ENCODE assay signal across 1 cellular context in the genomic region with DNA sequence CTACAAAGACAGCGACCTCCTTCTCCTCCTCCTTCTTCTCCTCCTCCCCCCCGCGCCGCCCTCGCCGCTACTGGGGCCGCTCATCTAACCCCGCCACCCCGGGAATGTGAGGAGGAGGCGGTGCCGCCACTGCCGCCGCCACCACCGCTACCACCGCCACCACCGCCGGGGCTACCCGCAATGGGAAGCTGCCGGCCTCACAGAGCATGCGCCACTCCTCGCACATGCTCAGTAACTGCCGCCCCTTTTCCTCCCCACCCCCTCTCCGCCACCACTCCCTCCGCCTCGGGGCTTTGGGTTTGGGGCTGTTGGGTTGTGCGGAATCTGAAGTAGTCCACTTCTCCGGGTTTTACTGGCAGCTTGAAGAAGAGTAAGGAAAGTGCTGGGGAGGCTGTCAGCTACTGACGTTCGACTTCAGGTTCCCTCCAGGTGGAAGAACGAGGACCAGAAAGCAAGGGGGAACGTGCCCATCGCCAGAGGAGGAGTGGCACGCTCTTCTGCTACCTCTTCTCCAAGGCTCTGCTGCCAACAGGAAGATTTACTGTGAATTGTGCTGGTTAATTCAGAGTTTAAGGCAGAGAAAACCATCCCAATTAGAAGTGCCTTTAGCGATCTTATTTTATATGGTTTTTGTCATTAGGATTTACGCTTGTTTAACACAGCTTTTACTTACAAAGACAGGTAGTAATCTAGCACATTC.
A peak's percentile ranks its signal among the peaks of the same experiment; 100 is the strongest.
TF ChIP-seq lines count a peak whose summit lies in the region.

A gene with protein sequence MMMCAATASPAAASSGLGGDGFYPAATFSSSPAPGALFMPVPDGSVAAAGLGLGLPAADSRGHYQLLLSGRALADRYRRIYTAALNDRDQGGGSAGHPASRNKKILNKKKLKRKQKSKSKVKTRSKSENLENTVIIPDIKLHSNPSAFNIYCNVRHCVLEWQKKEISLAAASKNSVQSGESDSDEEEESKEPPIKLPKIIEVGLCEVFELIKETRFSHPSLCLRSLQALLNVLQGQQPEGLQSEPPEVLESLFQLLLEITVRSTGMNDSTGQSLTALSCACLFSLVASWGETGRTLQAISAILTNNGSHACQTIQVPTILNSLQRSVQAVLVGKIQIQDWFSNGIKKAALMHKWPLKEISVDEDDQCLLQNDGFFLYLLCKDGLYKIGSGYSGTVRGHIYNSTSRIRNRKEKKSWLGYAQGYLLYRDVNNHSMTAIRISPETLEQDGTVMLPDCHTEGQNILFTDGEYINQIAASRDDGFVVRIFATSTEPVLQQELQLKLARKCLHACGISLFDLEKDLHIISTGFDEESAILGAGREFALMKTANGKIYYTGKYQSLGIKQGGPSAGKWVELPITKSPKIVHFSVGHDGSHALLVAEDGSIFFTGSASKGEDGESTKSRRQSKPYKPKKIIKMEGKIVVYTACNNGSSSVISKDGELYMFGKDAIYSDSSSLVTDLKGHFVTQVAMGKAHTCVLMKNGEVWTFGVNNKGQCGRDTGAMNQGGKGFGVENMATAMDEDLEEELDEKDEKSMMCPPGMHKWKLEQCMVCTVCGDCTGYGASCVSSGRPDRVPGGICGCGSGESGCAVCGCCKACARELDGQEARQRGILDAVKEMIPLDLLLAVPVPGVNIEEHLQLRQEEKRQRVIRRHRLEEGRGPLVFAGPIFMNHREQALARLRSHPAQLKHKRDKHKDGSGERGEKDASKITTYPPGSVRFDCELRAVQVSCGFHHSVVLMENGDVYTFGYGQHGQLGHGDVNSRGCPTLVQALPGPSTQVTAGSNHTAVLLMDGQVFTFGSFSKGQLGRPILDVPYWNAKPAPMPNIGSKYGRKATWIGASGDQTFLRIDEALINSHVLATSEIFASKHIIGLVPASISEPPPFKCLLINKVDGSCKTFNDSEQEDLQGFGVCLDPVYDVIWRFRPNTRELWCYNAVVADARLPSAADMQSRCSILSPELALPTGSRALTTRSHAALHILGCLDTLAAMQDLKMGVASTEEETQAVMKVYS (N-terminal part only) (minus strand): TSS at position 190 of the 700 bp plus-strand sequence. CDS start 319 bp downstream, outside the sequence.

TF ChIP-seq in HepG2, 621 proteins besides CTCF, POLR2A, EP300 and RAD21 (continued from another document and continues in another):
- no peak for TF ChIP-seq REXO4 (CRISPR knock-in tag; IDR thresholded peaks at IDR 0.05; ENCODE audit: borderline replicate concordance)
- peak; percentile 16; the same call in 1 of the 2 replicates for TF ChIP-seq MAFF (IDR thresholded peaks at IDR 0.05; ENCODE audit: low read depth, low read length)
- no peak for TF ChIP-seq ZFYVE20 (CRISPR knock-in tag; IDR thresholded peaks at IDR 0.05; ENCODE audit: borderline replicate concordance, low read depth)
- peak; percentile 74 for TF ChIP-seq HNRNPK (IDR thresholded peaks at IDR 0.05; ENCODE audit: low read depth, low read length, poor library complexity, severe bottlenecking)
- no peak for TF ChIP-seq ZNF138 (CRISPR knock-in tag; IDR thresholded peaks at IDR 0.05; ENCODE audit: low read depth)
- TF ChIP-seq ZNF619 (CRISPR knock-in tag; IDR thresholded peaks at IDR 0.05): peak; percentile 59; the same call in 1 of the 2 replicates
- no peak for TF ChIP-seq FOSL1 (CRISPR knock-in tag; IDR thresholded peaks at IDR 0.05; ENCODE audit: borderline replicate concordance)
- TF ChIP-seq, protein P1, sequence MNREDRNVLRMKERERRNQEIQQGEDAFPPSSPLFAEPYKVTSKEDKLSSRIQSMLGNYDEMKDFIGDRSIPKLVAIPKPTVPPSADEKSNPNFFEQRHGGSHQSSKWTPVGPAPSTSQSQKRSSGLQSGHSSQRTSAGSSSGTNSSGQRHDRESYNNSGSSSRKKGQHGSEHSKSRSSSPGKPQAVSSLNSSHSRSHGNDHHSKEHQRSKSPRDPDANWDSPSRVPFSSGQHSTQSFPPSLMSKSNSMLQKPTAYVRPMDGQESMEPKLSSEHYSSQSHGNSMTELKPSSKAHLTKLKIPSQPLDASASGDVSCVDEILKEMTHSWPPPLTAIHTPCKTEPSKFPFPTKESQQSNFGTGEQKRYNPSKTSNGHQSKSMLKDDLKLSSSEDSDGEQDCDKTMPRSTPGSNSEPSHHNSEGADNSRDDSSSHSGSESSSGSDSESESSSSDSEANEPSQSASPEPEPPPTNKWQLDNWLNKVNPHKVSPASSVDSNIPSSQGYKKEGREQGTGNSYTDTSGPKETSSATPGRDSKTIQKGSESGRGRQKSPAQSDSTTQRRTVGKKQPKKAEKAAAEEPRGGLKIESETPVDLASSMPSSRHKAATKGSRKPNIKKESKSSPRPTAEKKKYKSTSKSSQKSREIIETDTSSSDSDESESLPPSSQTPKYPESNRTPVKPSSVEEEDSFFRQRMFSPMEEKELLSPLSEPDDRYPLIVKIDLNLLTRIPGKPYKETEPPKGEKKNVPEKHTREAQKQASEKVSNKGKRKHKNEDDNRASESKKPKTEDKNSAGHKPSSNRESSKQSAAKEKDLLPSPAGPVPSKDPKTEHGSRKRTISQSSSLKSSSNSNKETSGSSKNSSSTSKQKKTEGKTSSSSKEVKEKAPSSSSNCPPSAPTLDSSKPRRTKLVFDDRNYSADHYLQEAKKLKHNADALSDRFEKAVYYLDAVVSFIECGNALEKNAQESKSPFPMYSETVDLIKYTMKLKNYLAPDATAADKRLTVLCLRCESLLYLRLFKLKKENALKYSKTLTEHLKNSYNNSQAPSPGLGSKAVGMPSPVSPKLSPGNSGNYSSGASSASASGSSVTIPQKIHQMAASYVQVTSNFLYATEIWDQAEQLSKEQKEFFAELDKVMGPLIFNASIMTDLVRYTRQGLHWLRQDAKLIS (CRISPR knock-in tag; IDR thresholded peaks at IDR 0.05): no peak
- TF ChIP-seq RCOR2 (CRISPR knock-in tag; IDR thresholded peaks at IDR 0.05): 0 out of 2 replicates have a peak, but pooled peaks have one; percentile 67
- no peak for TF ChIP-seq ARNT (IDR thresholded peaks at IDR 0.05)
- TF ChIP-seq, protein P2, sequence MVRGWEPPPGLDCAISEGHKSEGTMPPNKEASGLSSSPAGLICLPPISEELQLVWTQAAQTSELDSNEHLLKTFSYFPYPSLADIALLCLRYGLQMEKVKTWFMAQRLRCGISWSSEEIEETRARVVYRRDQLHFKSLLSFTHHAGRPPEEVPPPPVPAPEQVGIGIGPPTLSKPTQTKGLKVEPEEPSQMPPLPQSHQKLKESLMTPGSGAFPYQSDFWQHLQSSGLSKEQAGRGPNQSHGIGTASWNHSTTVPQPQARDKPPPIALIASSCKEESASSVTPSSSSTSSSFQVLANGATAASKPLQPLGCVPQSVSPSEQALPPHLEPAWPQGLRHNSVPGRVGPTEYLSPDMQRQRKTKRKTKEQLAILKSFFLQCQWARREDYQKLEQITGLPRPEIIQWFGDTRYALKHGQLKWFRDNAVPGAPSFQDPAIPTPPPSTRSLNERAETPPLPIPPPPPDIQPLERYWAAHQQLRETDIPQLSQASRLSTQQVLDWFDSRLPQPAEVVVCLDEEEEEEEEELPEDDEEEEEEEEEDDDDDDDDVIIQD (CRISPR knock-in tag; IDR thresholded peaks at IDR 0.05; ENCODE audit: low read depth): peak; percentile 86
- 0 out of 2 replicates have a peak, but pooled peaks have one; percentile 22 for TF ChIP-seq GFI1 (CRISPR knock-in tag; IDR thresholded peaks at IDR 0.05; ENCODE audit: borderline replicate concordance)
- no peak for TF ChIP-seq ZNF773 (CRISPR knock-in tag; IDR thresholded peaks at IDR 0.05; ENCODE audit: borderline replicate concordance)
- TF ChIP-seq NFYB (CRISPR knock-in tag; IDR thresholded peaks at IDR 0.05): peak; percentile 33
- TF ChIP-seq, protein P3, sequence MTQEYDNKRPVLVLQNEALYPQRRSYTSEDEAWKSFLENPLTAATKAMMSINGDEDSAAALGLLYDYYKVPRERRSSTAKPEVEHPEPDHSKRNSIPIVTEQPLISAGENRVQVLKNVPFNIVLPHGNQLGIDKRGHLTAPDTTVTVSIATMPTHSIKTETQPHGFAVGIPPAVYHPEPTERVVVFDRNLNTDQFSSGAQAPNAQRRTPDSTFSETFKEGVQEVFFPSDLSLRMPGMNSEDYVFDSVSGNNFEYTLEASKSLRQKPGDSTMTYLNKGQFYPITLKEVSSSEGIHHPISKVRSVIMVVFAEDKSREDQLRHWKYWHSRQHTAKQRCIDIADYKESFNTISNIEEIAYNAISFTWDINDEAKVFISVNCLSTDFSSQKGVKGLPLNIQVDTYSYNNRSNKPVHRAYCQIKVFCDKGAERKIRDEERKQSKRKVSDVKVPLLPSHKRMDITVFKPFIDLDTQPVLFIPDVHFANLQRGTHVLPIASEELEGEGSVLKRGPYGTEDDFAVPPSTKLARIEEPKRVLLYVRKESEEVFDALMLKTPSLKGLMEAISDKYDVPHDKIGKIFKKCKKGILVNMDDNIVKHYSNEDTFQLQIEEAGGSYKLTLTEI (CRISPR knock-in tag; conservative IDR thresholded peaks at IDR 0.05): no peak
- TF ChIP-seq KDM5A (IDR thresholded peaks at IDR 0.05; ENCODE audit: borderline replicate concordance, low read length): peak; percentile 62; the same call in 1 of the 2 replicates
- TF ChIP-seq POLR2AphosphoS5 (IDR thresholded peaks at IDR 0.05; ENCODE audit: low read depth, low read length): peak; percentile 84
- peak; percentile 70 for TF ChIP-seq PPARG (CRISPR knock-in tag; conservative IDR thresholded peaks at IDR 0.05)
- TF ChIP-seq KLF16 (CRISPR knock-in tag; IDR thresholded peaks at IDR 0.05): peak in 1 of 2 experiments; percentile 82; a peak in 2 of 4 replicates
- 0 out of 2 replicates have a peak, but pooled peaks have one; percentile 37 for TF ChIP-seq ZNF232 (CRISPR knock-in tag; IDR thresholded peaks at IDR 0.05; ENCODE audit: borderline replicate concordance)
- TF ChIP-seq, protein P4, sequence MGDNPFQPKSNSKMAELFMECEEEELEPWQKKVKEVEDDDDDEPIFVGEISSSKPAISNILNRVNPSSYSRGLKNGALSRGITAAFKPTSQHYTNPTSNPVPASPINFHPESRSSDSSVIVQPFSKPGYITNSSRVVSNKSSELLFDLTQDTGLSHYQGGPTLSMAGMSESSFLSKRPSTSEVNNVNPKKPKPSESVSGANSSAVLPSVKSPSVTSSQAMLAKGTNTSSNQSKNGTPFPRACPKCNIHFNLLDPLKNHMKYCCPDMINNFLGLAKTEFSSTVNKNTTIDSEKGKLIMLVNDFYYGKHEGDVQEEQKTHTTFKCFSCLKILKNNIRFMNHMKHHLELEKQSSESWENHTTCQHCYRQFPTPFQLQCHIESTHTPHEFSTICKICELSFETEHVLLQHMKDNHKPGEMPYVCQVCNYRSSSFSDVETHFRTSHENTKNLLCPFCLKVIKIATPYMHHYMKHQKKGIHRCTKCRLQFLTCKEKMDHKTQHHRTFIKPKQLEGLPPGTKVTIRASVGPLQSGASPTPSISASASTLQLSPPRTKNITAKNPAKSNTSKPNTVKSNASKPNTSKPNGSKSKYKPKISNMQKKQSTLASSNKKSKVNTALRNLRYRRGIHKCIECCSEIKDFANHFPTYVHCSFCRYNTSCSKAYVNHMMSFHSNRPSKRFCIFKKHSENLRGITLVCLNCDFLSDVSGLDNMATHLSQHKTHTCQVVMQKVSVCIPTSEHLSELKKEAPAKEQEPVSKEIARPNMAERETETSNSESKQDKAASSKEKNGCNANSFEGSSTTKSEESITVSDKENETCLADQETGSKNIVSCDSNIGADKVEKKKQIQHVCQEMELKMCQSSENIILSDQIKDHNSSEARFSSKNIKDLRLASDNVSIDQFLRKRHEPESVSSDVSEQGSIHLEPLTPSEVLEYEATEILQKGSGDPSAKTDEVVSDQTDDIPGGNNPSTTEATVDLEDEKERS (CRISPR knock-in tag; IDR thresholded peaks at IDR 0.05): no peak
- TF ChIP-seq TBP (CRISPR knock-in tag; IDR thresholded peaks at IDR 0.05): no peak
- peak; percentile 53; the same call in 1 of the 2 replicates for TF ChIP-seq GATA4 (IDR thresholded peaks at IDR 0.05; ENCODE audit: borderline replicate concordance, low read depth)
- TF ChIP-seq SOX5 (CRISPR knock-in tag; IDR thresholded peaks at IDR 0.05; ENCODE audit: borderline replicate concordance): peak; percentile 69
- TF ChIP-seq, protein P5, sequence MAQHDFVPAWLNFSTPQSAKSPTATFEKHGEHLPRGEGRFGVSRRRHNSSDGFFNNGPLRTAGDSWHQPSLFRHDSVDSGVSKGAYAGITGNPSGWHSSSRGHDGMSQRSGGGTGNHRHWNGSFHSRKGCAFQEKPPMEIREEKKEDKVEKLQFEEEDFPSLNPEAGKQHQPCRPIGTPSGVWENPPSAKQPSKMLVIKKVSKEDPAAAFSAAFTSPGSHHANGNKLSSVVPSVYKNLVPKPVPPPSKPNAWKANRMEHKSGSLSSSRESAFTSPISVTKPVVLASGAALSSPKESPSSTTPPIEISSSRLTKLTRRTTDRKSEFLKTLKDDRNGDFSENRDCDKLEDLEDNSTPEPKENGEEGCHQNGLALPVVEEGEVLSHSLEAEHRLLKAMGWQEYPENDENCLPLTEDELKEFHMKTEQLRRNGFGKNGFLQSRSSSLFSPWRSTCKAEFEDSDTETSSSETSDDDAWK (CRISPR knock-in tag; IDR thresholded peaks at IDR 0.05): no peak
- TF ChIP-seq GABPB1 (CRISPR knock-in tag; IDR thresholded peaks at IDR 0.05): peak; percentile 65
- no peak for TF ChIP-seq TAF15 (IDR thresholded peaks at IDR 0.05; ENCODE audit: low read depth, low read length, poor library complexity, severe bottlenecking)
- TF ChIP-seq, protein P6, sequence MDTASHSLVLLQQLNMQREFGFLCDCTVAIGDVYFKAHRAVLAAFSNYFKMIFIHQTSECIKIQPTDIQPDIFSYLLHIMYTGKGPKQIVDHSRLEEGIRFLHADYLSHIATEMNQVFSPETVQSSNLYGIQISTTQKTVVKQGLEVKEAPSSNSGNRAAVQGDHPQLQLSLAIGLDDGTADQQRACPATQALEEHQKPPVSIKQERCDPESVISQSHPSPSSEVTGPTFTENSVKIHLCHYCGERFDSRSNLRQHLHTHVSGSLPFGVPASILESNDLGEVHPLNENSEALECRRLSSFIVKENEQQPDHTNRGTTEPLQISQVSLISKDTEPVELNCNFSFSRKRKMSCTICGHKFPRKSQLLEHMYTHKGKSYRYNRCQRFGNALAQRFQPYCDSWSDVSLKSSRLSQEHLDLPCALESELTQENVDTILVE (CRISPR knock-in tag; IDR thresholded peaks at IDR 0.05): peak; percentile 83; the same call in 1 of the 2 replicates
- TF ChIP-seq SIX4 (CRISPR knock-in tag; IDR thresholded peaks at IDR 0.05): no peak
- TF ChIP-seq ZNF788 (CRISPR knock-in tag; IDR thresholded peaks at IDR 0.05; ENCODE audit: borderline replicate concordance): peak; percentile 56; the same call in 1 of the 2 replicates
- peak; percentile 92; the same call in 1 of the 2 replicates for TF ChIP-seq TSC22D2 (CRISPR knock-in tag; IDR thresholded peaks at IDR 0.05; ENCODE audit: borderline replicate concordance)
- no peak for TF ChIP-seq STAT5B (CRISPR knock-in tag; IDR thresholded peaks at IDR 0.05)
- 0 out of 2 replicates have a peak, but pooled peaks have one; percentile 38 for TF ChIP-seq SP2 (CRISPR knock-in tag; IDR thresholded peaks at IDR 0.05)
- TF ChIP-seq ZNF335 (CRISPR knock-in tag; IDR thresholded peaks at IDR 0.05): peak; percentile 66; the same call in 1 of the 2 replicates
- no peak; the same call in 1 of the 2 replicates for TF ChIP-seq ZBTB3 (CRISPR knock-in tag; IDR thresholded peaks at IDR 0.05; ENCODE audit: borderline replicate concordance, low read depth)
- TF ChIP-seq ZNF180 (CRISPR knock-in tag; IDR thresholded peaks at IDR 0.05; ENCODE audit: borderline replicate concordance, low read depth): no peak
